17 cellular contexts compared by ENCODE assay signal in genomic region chrX:72028701-72029470, GRCh38.
A peak's percentile ranks its signal among the peaks of the same experiment; 100 is the strongest.
DNase-seq lines count a peak whose midpoint lies in the region; ATAC-seq and TF ChIP-seq lines count a peak whose summit lies in the region.
"Had no signal": no experiment of that assay in that cellular context is flagged by ENCODE, and none has a peak within 500 bp of the region (broad histone marks: within the 10 kb centered on the region; RNA-seq: fewer than 3 reads in every experiment).

No MANE protein-coding gene starts in this region.

- CTCF ChIA-PET in activated CD4-positive, alpha-beta memory T cell treated with anti-CD3 and anti-CD28 coated beads, Interleukin-2, amount 10 ng/mL, durations not matched to agents 7 days and 5 days (lab: Charles Lee) = interaction anchor here (1.3 kb wide), 1 partner anchor 98 kb away, joined by 6 read pairs; no protein-coding TSS in a partner anchor

- no peak overlapping the region for H4K91ac ChIP-seq in neuronal stem cell (ENCODE audit: low read depth, low read length, poor library complexity)

- H3K36me3 Mint-ChIP-seq in activated CD4-positive, alpha-beta memory T cell treated with anti-CD3 and anti-CD28 coated beads, Interleukin-2, amount 10 ng/mL, durations not matched to agents 7 days and 5 days (ENCODE audit: low read depth) = no peaks in the 10 kb centered on the region

- no peak for TF ChIP-seq CTCF in cardiac muscle cell (IDR thresholded peaks at IDR 0.05; ENCODE audit: low read depth, low read length)
- no peak for TF ChIP-seq CTCF in esophagus squamous epithelium (IDR thresholded peaks at IDR 0.05)
- no peak for TF ChIP-seq CTCF in vagina (IDR thresholded peaks at IDR 0.05)
- no peak for TF ChIP-seq CTCF in WERI-Rb-1 (IDR thresholded peaks at IDR 0.05; ENCODE audit: low read depth, low read length)

- H2AFZ ChIP-seq in neuronal stem cell (ENCODE audit: low read length) = no peak overlapping the region

- H3K4me3 Mint-ChIP-seq in activated CD4-positive, alpha-beta memory T cell treated with anti-CD3 and anti-CD28 coated beads, Interleukin-2, amount 10 ng/mL, durations not matched to agents 7 days and 5 days = no peak overlapping the region

- WGBS in esophagus squamous epithelium, 2 donors = 69 to 80% methylated on average over 1 to 4 of the region's 6 CpGs
- WGBS in neuronal stem cell (ENCODE audit: extremely low coverage in 2 of 2, insufficient read length in 2 of 2, insufficient replicate concordance in 1 of 2), 2 donors = no CpG with 5 or more reads among the region's 6 CpGs

- no peak overlapping the region for H2BK120ac ChIP-seq in neuronal stem cell (ENCODE audit: low read depth, low read length)

- peaks cover 3% of the 10 kb centered on the region for H3K27me3 Mint-ChIP-seq in activated CD4-positive, alpha-beta memory T cell treated with anti-CD3 and anti-CD28 coated beads, Interleukin-2, amount 10 ng/mL, durations not matched to agents 7 days and 5 days

- H4K8ac ChIP-seq in neuronal stem cell (ENCODE audit: low read depth, low read length) = no peak overlapping the region

- no peak for ATAC-seq in HG03439 (IDR thresholded peaks at IDR 0.05; ENCODE audit: unreplicated experiment)
- ATAC-seq: GM12878, psoas muscle had no signal

- no peak overlapping the region for H3K23ac ChIP-seq in neuronal stem cell (ENCODE audit: low read depth, low read length, poor library complexity)

- no peak overlapping the region for H2BK15ac ChIP-seq in neuronal stem cell (ENCODE audit: low read length)

- peaks cover 4% of the 10 kb centered on the region for H3K4me1 Mint-ChIP-seq in activated CD4-positive, alpha-beta memory T cell treated with anti-CD3 and anti-CD28 coated beads, Interleukin-2, amount 10 ng/mL, durations not matched to agents 7 days and 5 days

- H3K27ac ChIP-seq in cardiac muscle cell (peak overlapping the region; percentile 92), esophagus squamous epithelium (peak overlapping the region in 3 of 4 donors; percentile 3 to 36 (median 7)), neuronal stem cell (replicated peaks; ENCODE audit: low read length) (peak overlapping the region; percentile 51), vagina (no peak overlapping the region), WERI-Rb-1 (no peak overlapping the region)
- H3K27ac ChIP-seq: psoas muscle, VCaP had no signal

- DNase-seq in cardiac muscle cell (ENCODE audit: low read depth in 1 of 2, low spot score in 1 of 2) (no peak), cardiac septum (ENCODE audit: low spot score) (no peak), esophagus squamous epithelium (lab: John Stamatoyannopoulos, UW) (no peak), neuronal stem cell (ENCODE audit: low spot score) (no peak), vagina (ENCODE audit: extremely low spot score in 2 of 2) (peak; percentile 55 to 83), WERI-Rb-1 (no peak)
- no peak for DNase-seq in activated CD4-positive, alpha-beta memory T cell treated with anti-CD3 and anti-CD28 coated beads, Interleukin-2, amount 10 ng/mL, durations not matched to agents 7 days and 5 days
- DNase-seq: head of caudate nucleus, kidney, NCI-H2029, NCI-H524 treated with DMSO at 0.1 percent for 48 hours, psoas muscle had no signal

- no peak overlapping the region for H2AK5ac ChIP-seq in neuronal stem cell (ENCODE audit: low read depth, low read length)

- H3K4me2 ChIP-seq in neuronal stem cell (ENCODE audit: insufficient read depth, low read length, poor library complexity, severe bottlenecking) = no peak overlapping the region

- no peak overlapping the region for H2BK12ac ChIP-seq in neuronal stem cell (ENCODE audit: low read length)

- H3K4me1 ChIP-seq in cardiac muscle cell (ENCODE audit: low read depth) (peaks cover 18% of the 10 kb centered on the region), esophagus squamous epithelium (peaks cover 0 to 7% (median 0%) of the 10 kb centered on the region in 3 donors), neuronal stem cell (ENCODE audit: control insufficient read depth in 2 of 2, insufficient read depth in 1 of 2, low read depth in 1 of 2, low read length in 2 of 2) (peaks cover 8 to 10% of the 10 kb centered on the region in 2 donors), vagina (no peaks in the 10 kb centered on the region)
- H3K4me1 ChIP-seq: psoas muscle had no signal

- peak overlapping the region; percentile 39 for H2BK5ac ChIP-seq in neuronal stem cell (ENCODE audit: low read length)

- H3K9ac ChIP-seq in neuronal stem cell (ENCODE audit: low read depth, low read length, poor library complexity) = no peak overlapping the region

- H3K27ac Mint-ChIP-seq in activated CD4-positive, alpha-beta memory T cell treated with anti-CD3 and anti-CD28 coated beads, Interleukin-2, amount 10 ng/mL, durations not matched to agents 7 days and 5 days = no peak overlapping the region

- POLR2A ChIA-PET in activated CD4-positive, alpha-beta memory T cell treated with anti-CD3 and anti-CD28 coated beads, Interleukin-2, amount 10 ng/mL, durations not matched to agents 7 days and 5 days (lab: Charles Lee) = no interaction called here

- H3K4me3 ChIP-seq in cardiac muscle cell = no peak overlapping the region
- H3K4me3 ChIP-seq in esophagus squamous epithelium = no peak overlapping the region
- H3K4me3 ChIP-seq in neuronal stem cell (ENCODE audit: low read length in 2 of 2) = no peak overlapping the region
- H3K4me3 ChIP-seq in vagina = no peak overlapping the region
- no peak overlapping the region for H3K4me3 ChIP-seq in WERI-Rb-1 (ENCODE audit: low read depth, low read length)
- H3K4me3 ChIP-seq: GM12878, Peyer's patch, psoas muscle, thyroid gland had no signal

- H3K4ac ChIP-seq in neuronal stem cell (ENCODE audit: low read length) = no peak overlapping the region

- no peak overlapping the region for H3K14ac ChIP-seq in neuronal stem cell (ENCODE audit: low read length)

- H3K36me3 ChIP-seq in cardiac muscle cell (no peaks in the 10 kb centered on the region), esophagus squamous epithelium (no peaks in the 10 kb centered on the region), neuronal stem cell (replicated peaks in 1 of 2; ENCODE audit: control insufficient read depth in 2 of 2, insufficient read depth in 2 of 2, low read length in 2 of 2) (peaks cover 0 to 33% of the 10 kb centered on the region in 2 donors), vagina (no peaks in the 10 kb centered on the region), WERI-Rb-1 (peaks cover 3% of the 10 kb centered on the region; the same call in 1 of the 2 replicates)
- H3K36me3 ChIP-seq: Peyer's patch, thyroid gland had no signal

- H3K27me3 ChIP-seq in cardiac muscle cell (no peaks in the 10 kb centered on the region), esophagus squamous epithelium (no peaks in the 10 kb centered on the region), neuronal stem cell (ENCODE audit: control insufficient read depth in 3 of 3, insufficient read depth in 3 of 3, low read depth in 1 of 3, low read length in 3 of 3) (no peaks in the 10 kb centered on the region), vagina (no peaks in the 10 kb centered on the region), WERI-Rb-1 (ENCODE audit: insufficient read depth, low read depth, severe bottlenecking) (no peaks in the 10 kb centered on the region)
- H3K27me3 ChIP-seq: Peyer's patch, thyroid gland had no signal

- no peak overlapping the region for H3K18ac ChIP-seq in neuronal stem cell (ENCODE audit: low read length)

- H3K9me3 ChIP-seq in cardiac muscle cell (ENCODE audit: low read depth) (no peaks in the 10 kb centered on the region), esophagus squamous epithelium (no peaks in the 10 kb centered on the region), neuronal stem cell (replicated peaks in 1 of 2; ENCODE audit: control insufficient read depth in 2 of 2, insufficient read depth in 1 of 2, low read depth in 1 of 2, low read length in 2 of 2) (no peaks in the 10 kb centered on the region), vagina (no peaks in the 10 kb centered on the region), WERI-Rb-1 (ENCODE audit: severe bottlenecking) (no peaks in the 10 kb centered on the region)
- H3K9me3 ChIP-seq: Peyer's patch, psoas muscle, thyroid gland had no signal

- TF ChIP-seq POLR2A in esophagus squamous epithelium (IDR thresholded peaks at IDR 0.05) (no peak), vagina (IDR thresholded peaks at IDR 0.05) (no peak)

- no peaks in the 10 kb centered on the region for H3K79me1 ChIP-seq in neuronal stem cell (ENCODE audit: low read depth, low read length)

- no peaks in the 10 kb centered on the region for H3K9me3 Mint-ChIP-seq in activated CD4-positive, alpha-beta memory T cell treated with anti-CD3 and anti-CD28 coated beads, Interleukin-2, amount 10 ng/mL, durations not matched to agents 7 days and 5 days

- intact Hi-C loops in cardiac septum (cut with DNase I) = no loop called here
- intact Hi-C loops in esophagus squamous epithelium (cut with DNase I) = no loop called here
- intact Hi-C loops in vagina (cut with DNase I) = no loop called here

Comparison
In these comparisons a context has a peak if more than half of its experiments do, and no peak if none do; other contexts are left out.
1. DNase-seq: peak in vagina (2 of 2); none in cardiac muscle cell (0 of 2), cardiac septum (single experiment), esophagus squamous epithelium (single experiment), neuronal stem cell (single experiment), WERI-Rb-1 (single experiment) and activated CD4-positive, alpha-beta memory T cell treated with anti-CD3 and anti-CD28 coated beads, Interleukin-2, amount 10 ng/mL, durations not matched to agents 7 days and 5 days (single experiment).
2. H3K27ac ChIP-seq: peak in cardiac muscle cell (single experiment), esophagus squamous epithelium (3 of 4) and neuronal stem cell (single experiment); none in vagina (single experiment) and WERI-Rb-1 (single experiment).